9 cellular contexts compared by ENCODE assay signal in the genomic region with DNA sequence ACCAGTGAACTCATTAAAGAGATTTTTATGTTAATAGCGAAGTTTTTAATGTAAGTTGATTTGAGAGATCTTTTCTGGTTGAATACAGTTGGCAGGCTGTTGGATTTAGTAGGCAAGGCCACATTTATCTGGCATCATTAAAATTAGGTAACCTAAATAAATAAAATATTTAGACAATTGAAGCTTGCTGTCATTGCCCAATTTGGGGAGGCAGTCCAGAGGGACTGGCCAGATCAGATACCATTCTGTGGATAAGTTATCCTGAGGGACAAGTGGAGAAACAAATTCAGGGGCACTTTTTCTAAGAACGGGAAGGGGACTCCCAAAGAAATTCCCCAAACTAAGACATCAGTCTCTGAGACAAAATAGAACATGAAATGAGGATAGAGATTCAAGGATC.
"Had no signal": no experiment of that assay in that cellular context is flagged by ENCODE, and none has a peak within 500 bp of the region (broad histone marks: within the 10 kb centered on the region; RNA-seq: fewer than 3 reads in every experiment).

No MANE protein-coding gene starts in this region.

- H3K9ac ChIP-seq: GM23248 had no signal

- H3K9me3 ChIP-seq: HAP-1 had no signal

- H3K9me3 Mint-ChIP-seq: GM23338, H9, HFFc6 had no signal

- DNase-seq: GM23248, GOT3, H7, H9, HCEC 1CT, HFFc6 had no signal

- H3K4me3 Mint-ChIP-seq: GM23338, H9, HFFc6 had no signal

- H3K4me1 Mint-ChIP-seq: GM23338, H9 had no signal

- H3K27ac ChIP-seq: GM23248 had no signal

- ATAC-seq: GM23338, HCT116 had no signal

- H3K4me1 ChIP-seq: HAP-1 had no signal

- H3K4me3 ChIP-seq: GM23248, GM23338, HAP-1 had no signal

- H3K36me3 ChIP-seq: HAP-1 had no signal

- H3K27ac Mint-ChIP-seq: GM23338, H9, HFFc6 had no signal
